Comparison of ENCODE assay signal across 1 cellular context in the genomic region with DNA sequence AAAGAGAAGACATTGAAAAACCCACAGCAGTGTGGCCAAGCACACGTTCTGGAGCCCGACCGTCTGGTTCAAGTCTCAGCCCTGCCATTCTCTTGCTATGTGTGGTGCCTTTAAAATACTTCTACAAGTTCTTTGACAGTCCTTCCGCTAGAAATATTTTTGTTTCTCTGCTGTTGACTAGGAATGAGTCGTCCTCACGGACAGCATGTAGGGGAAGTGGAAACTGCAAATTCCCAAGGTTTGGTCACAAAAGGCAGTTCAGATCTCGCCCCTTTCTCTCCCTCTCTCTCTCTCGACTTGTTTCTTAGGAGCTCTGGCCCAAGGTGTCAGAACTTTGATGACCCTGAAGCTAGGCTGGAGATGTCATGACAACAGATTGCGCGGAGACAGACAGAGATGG.
TF ChIP-seq lines count a peak whose summit lies in the region.

No MANE protein-coding gene starts in this region.

TF ChIP-seq in WTC11, 78 proteins besides CTCF, POLR2A, EP300 and RAD21 (continued from another document):
- TF ChIP-seq, protein P1, sequence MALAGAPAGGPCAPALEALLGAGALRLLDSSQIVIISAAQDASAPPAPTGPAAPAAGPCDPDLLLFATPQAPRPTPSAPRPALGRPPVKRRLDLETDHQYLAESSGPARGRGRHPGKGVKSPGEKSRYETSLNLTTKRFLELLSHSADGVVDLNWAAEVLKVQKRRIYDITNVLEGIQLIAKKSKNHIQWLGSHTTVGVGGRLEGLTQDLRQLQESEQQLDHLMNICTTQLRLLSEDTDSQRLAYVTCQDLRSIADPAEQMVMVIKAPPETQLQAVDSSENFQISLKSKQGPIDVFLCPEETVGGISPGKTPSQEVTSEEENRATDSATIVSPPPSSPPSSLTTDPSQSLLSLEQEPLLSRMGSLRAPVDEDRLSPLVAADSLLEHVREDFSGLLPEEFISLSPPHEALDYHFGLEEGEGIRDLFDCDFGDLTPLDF (CRISPR knock-in tag; IDR thresholded peaks at IDR 0.05): no peak
- TF ChIP-seq, protein P2, sequence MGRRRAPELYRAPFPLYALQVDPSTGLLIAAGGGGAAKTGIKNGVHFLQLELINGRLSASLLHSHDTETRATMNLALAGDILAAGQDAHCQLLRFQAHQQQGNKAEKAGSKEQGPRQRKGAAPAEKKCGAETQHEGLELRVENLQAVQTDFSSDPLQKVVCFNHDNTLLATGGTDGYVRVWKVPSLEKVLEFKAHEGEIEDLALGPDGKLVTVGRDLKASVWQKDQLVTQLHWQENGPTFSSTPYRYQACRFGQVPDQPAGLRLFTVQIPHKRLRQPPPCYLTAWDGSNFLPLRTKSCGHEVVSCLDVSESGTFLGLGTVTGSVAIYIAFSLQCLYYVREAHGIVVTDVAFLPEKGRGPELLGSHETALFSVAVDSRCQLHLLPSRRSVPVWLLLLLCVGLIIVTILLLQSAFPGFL (CRISPR knock-in tag; IDR thresholded peaks at IDR 0.05; ENCODE audit: borderline replicate concordance): no peak
- TF ChIP-seq JUN (CRISPR knock-in tag; IDR thresholded peaks at IDR 0.05): no peak
- TF ChIP-seq NR1H2 (CRISPR knock-in tag; IDR thresholded peaks at IDR 0.05): no peak
- TF ChIP-seq IRF2 (CRISPR knock-in tag; IDR thresholded peaks at IDR 0.05; ENCODE audit: borderline replicate concordance, low read depth): no peak
- TF ChIP-seq, protein P3, sequence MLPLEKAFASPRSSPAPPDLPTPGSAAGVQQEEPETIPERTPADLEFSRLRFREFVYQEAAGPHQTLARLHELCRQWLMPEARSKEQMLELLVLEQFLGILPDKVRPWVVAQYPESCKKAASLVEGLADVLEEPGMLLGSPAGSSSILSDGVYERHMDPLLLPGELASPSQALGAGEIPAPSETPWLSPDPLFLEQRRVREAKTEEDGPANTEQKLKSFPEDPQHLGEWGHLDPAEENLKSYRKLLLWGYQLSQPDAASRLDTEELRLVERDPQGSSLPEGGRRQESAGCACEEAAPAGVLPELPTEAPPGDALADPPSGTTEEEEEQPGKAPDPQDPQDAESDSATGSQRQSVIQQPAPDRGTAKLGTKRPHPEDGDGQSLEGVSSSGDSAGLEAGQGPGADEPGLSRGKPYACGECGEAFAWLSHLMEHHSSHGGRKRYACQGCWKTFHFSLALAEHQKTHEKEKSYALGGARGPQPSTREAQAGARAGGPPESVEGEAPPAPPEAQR (CRISPR knock-in tag; IDR thresholded peaks at IDR 0.05): no peak
- no peak for TF ChIP-seq KAT7 (CRISPR knock-in tag; IDR thresholded peaks at IDR 0.05; ENCODE audit: borderline replicate concordance)
- TF ChIP-seq, protein P4, sequence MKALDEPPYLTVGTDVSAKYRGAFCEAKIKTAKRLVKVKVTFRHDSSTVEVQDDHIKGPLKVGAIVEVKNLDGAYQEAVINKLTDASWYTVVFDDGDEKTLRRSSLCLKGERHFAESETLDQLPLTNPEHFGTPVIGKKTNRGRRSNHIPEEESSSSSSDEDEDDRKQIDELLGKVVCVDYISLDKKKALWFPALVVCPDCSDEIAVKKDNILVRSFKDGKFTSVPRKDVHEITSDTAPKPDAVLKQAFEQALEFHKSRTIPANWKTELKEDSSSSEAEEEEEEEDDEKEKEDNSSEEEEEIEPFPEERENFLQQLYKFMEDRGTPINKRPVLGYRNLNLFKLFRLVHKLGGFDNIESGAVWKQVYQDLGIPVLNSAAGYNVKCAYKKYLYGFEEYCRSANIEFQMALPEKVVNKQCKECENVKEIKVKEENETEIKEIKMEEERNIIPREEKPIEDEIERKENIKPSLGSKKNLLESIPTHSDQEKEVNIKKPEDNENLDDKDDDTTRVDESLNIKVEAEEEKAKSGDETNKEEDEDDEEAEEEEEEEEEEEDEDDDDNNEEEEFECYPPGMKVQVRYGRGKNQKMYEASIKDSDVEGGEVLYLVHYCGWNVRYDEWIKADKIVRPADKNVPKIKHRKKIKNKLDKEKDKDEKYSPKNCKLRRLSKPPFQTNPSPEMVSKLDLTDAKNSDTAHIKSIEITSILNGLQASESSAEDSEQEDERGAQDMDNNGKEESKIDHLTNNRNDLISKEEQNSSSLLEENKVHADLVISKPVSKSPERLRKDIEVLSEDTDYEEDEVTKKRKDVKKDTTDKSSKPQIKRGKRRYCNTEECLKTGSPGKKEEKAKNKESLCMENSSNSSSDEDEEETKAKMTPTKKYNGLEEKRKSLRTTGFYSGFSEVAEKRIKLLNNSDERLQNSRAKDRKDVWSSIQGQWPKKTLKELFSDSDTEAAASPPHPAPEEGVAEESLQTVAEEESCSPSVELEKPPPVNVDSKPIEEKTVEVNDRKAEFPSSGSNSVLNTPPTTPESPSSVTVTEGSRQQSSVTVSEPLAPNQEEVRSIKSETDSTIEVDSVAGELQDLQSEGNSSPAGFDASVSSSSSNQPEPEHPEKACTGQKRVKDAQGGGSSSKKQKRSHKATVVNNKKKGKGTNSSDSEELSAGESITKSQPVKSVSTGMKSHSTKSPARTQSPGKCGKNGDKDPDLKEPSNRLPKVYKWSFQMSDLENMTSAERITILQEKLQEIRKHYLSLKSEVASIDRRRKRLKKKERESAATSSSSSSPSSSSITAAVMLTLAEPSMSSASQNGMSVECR (CRISPR knock-in tag; IDR thresholded peaks at IDR 0.05; ENCODE audit: borderline replicate concordance): no peak
- TF ChIP-seq, protein P5, sequence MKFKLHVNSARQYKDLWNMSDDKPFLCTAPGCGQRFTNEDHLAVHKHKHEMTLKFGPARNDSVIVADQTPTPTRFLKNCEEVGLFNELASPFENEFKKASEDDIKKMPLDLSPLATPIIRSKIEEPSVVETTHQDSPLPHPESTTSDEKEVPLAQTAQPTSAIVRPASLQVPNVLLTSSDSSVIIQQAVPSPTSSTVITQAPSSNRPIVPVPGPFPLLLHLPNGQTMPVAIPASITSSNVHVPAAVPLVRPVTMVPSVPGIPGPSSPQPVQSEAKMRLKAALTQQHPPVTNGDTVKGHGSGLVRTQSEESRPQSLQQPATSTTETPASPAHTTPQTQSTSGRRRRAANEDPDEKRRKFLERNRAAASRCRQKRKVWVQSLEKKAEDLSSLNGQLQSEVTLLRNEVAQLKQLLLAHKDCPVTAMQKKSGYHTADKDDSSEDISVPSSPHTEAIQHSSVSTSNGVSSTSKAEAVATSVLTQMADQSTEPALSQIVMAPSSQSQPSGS (CRISPR knock-in tag; IDR thresholded peaks at IDR 0.05; ENCODE audit: borderline replicate concordance, low read depth): no peak
- TF ChIP-seq, protein P6, sequence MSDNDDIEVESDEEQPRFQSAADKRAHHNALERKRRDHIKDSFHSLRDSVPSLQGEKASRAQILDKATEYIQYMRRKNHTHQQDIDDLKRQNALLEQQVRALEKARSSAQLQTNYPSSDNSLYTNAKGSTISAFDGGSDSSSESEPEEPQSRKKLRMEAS (CRISPR knock-in tag; IDR thresholded peaks at IDR 0.05): no peak
- TF ChIP-seq RORB (CRISPR knock-in tag; IDR thresholded peaks at IDR 0.05): no peak
- no peak for TF ChIP-seq TCF7 (CRISPR knock-in tag; IDR thresholded peaks at IDR 0.05; ENCODE audit: low read depth)
